10 cellular contexts compared by ENCODE assay signal in genomic region chr10:78035933-78036583, GRCh38. TPM values are rescaled to one million over a fixed set of nuclear protein-coding genes. Genes with fewer than 3 reads are reported as not detected.
DNase-seq lines count a peak whose midpoint lies in the region; ATAC-seq and TF ChIP-seq lines count a peak whose summit lies in the region.
"Had no signal": no experiment of that assay in that cellular context is flagged by ENCODE, and none has a peak within 500 bp of the region (broad histone marks: within the 10 kb centered on the region; RNA-seq: fewer than 3 reads in every experiment).

No MANE protein-coding gene starts in this region.

- no peaks in the 10 kb centered on the region for H3K27me3 ChIP-seq in MG63
- H3K27me3 ChIP-seq in mammary epithelial cell (ENCODE audit: insufficient read depth, low read length) = no peaks in the 10 kb centered on the region
- H3K27me3 ChIP-seq in neural progenitor cell = no peaks in the 10 kb centered on the region
- H3K27me3 ChIP-seq: Peyer's patch had no signal

- H3K79me2 ChIP-seq in mammary epithelial cell (ENCODE audit: insufficient read depth, low read length) (peaks cover 74% of the 10 kb centered on the region), neural progenitor cell (ENCODE audit: low read depth) (peaks cover 75% of the 10 kb centered on the region)

- H3K4me2 ChIP-seq in mammary epithelial cell (ENCODE audit: insufficient read depth, low read depth, low read length) (peak overlapping the region; percentile 88), neural progenitor cell (peak overlapping the region; percentile 99)

- intact Hi-C loops in mammary epithelial cell (cut with micrococcal nuclease) = no loop called here

- CTCF ChIA-PET in mammary epithelial cell (lab: Charles Lee; ENCODE audit: low non-redundant PET) = no interaction called here

- TF ChIP-seq CTCF in mammary epithelial cell (conservative IDR thresholded peaks at IDR 0.05 in 1 of 2, IDR thresholded peaks at IDR 0.05 in 1 of 2; ENCODE audit: extremely low read depth in 1 of 2, insufficient read depth in 1 of 2, low read depth in 1 of 2, low read length in 2 of 2) (no peak), neural progenitor cell (IDR thresholded peaks at IDR 0.05) (no peak)

- ATAC-seq in GM18505 (IDR thresholded peaks at IDR 0.05; ENCODE audit: unreplicated experiment) = no peak

- H3F3A ChIP-seq in neural progenitor cell (ENCODE audit: low read depth) = peaks cover 51% of the 10 kb centered on the region

- no peaks in the 10 kb centered on the region for H3K9me3 ChIP-seq in MG63
- no peaks in the 10 kb centered on the region for H3K9me3 ChIP-seq in mammary epithelial cell (replicated peaks; ENCODE audit: insufficient read depth, low read length)
- no peaks in the 10 kb centered on the region for H3K9me3 ChIP-seq in neural progenitor cell (ENCODE audit: low read depth)
- H3K9me3 ChIP-seq: Peyer's patch had no signal

- H3K27ac ChIP-seq in mammary epithelial cell (ENCODE audit: insufficient read depth, low read depth, low read length) (no peak overlapping the region), neural progenitor cell (no peak overlapping the region)
- H3K27ac ChIP-seq: Peyer's patch had no signal

- H3K36me3 ChIP-seq in MG63 = peaks cover 69% of the 10 kb centered on the region
- H3K36me3 ChIP-seq in mammary epithelial cell (ENCODE audit: insufficient read depth, low read length) = peaks cover 52% of the 10 kb centered on the region
- peaks cover 41% of the 10 kb centered on the region for H3K36me3 ChIP-seq in neural progenitor cell

- H4K20me1 ChIP-seq in mammary epithelial cell (ENCODE audit: insufficient read depth, low read length) = peaks cover 23% of the 10 kb centered on the region
- H4K20me1 ChIP-seq in neural progenitor cell (ENCODE audit: low read depth) = peaks cover 70% of the 10 kb centered on the region

- no TSS peak for BruUV-seq in mammary epithelial cell (replicated peaks; lab: Mats Ljungman, UMichigan)

- 84% methylated on average over 8 of the region's 9 CpGs for WGBS in mammary epithelial cell (ENCODE audit: low coverage, missing lambda C conversion rate)

- H3K4me1 ChIP-seq in mammary epithelial cell (ENCODE audit: insufficient read depth, low read length) (peaks cover 41% of the 10 kb centered on the region), neural progenitor cell (peaks cover 44% of the 10 kb centered on the region)

- H3K4me3 ChIP-seq in GM08714 (ENCODE audit: low read length) (peak overlapping the region; percentile 96), MG63 (peak overlapping the region; percentile 83), mammary epithelial cell (replicated peaks in 1 of 3; ENCODE audit: insufficient read depth in 1 of 3, low read depth in 2 of 3, low read length in 3 of 3) (peak overlapping the region in 2 of 3 experiments; percentile 72 to 91), neural progenitor cell (peak overlapping the region; percentile 89)
- H3K4me3 ChIP-seq: Peyer's patch had no signal

- dilution Hi-C loops in mammary epithelial cell (cut with HindIII; ENCODE audit: low sequenced_read_pairs) = no loop called here

- H3K27me3 Mint-ChIP-seq in neural progenitor cell (ENCODE audit: insufficient read depth, low read depth) = no peaks in the 10 kb centered on the region

- TF ChIP-seq POLR2A in GM18505 (IDR thresholded peaks at IDR 0.05; ENCODE audit: borderline replicate concordance, extremely low read depth, insufficient read depth, insufficient read length) = no peak

- peak overlapping the region; percentile 5 for H3K9ac ChIP-seq in mammary epithelial cell (ENCODE audit: insufficient read depth, low read length)
- no peak overlapping the region for H3K9ac ChIP-seq in neural progenitor cell

- peaks cover 31% of the 10 kb centered on the region for H3K4me1 Mint-ChIP-seq in neural progenitor cell

- H3K27ac Mint-ChIP-seq in neural progenitor cell = no peak overlapping the region

- DNase-seq in MG63 (no peak), mammary epithelial cell (no peak), neural progenitor cell (ENCODE audit: low spot score) (no peak), RPMI8226 (no peak), RKO (ENCODE audit: low spot score) (no peak)
- DNase-seq: NCI-H1092 treated with DMSO at 0.1 percent for 48 hours, Peyer's patch, posterior cingulate gyrus had no signal

- H3K9me3 Mint-ChIP-seq in neural progenitor cell = peaks cover 2% of the 10 kb centered on the region

- peaks cover 36% of the 10 kb centered on the region for H3K36me3 Mint-ChIP-seq in neural progenitor cell

- H2AFZ ChIP-seq in mammary epithelial cell (ENCODE audit: low read depth, low read length) (no peak overlapping the region), neural progenitor cell (replicated peaks) (no peak overlapping the region)

- H3K4me3 Mint-ChIP-seq in neural progenitor cell = peak overlapping the region; percentile 97

- in situ Hi-C loops in mammary epithelial cell (cut with MboI; ENCODE audit: low sequenced_read_pairs in 2 of 2) = no loop called here

RNA-seq across cellular contexts. Expression of gene RPS24, which starts 2.4 kb away (rescaled TPM):
- 3,994 and 5,871 TPM in 2 replicates for total RNA-seq in MG63 (2014; rRNA removed; shearing (Covaris generic); ENCODE audit: low replicate concordance)
- total RNA-seq in mammary epithelial cell = 1,000 to 10,000 TPM; 1,075 to 1,343 TPM
- 3,275 TPM for polyA plus RNA-seq in mammary epithelial cell
- polyA minus RNA-seq in mammary epithelial cell = 684 TPM
- total RNA-seq in neural progenitor cell (ENCODE audit: low replicate concordance) = 3,232 and 5,646 TPM in 2 replicates

RNA-seq across cellular contexts. Expression of gene POLR3A, which starts 6.7 kb away (rescaled TPM):
- 12.9 and 21.8 TPM in 2 replicates for total RNA-seq in MG63 (2014; rRNA removed; shearing (Covaris generic); ENCODE audit: low replicate concordance)
- total RNA-seq in mammary epithelial cell (10 to 100 TPM; 20.8 to 21.2 TPM), neural progenitor cell (ENCODE audit: low replicate concordance) (16.0 and 18.0 TPM in 2 replicates)
- polyA plus RNA-seq in mammary epithelial cell = 12.5 TPM
- 31.3 TPM for polyA minus RNA-seq in mammary epithelial cell
